9 cellular contexts compared by ENCODE assay signal in genomic region chr7:6273380-6273837, GRCh38. TPM values are rescaled to one million over a fixed set of nuclear protein-coding genes. Genes with fewer than 3 reads are reported as not detected.
DNase-seq lines count a peak whose midpoint lies in the region; ATAC-seq, FAIRE-seq and TF ChIP-seq lines count a peak whose summit lies in the region.
"Had no signal": no experiment of that assay in that cellular context is flagged by ENCODE, and none has a peak within 500 bp of the region (broad histone marks: within the 10 kb centered on the region; RNA-seq: fewer than 3 reads in every experiment).

No MANE protein-coding gene starts in this region.

- no peaks in the 10 kb centered on the region for H3K36me3 ChIP-seq in body of pancreas (replicated peaks in 1 of 2; ENCODE audit: insufficient read depth in 1 of 2, low read depth in 2 of 2)

- FAIRE-seq in GM12892 (lab: Jason Lieb, UNC), result no peak

- H3K4me1 Mint-ChIP-seq in stimulated activated naive B cell treated with anti-CD40 and anti-IgM and Interleukin-4, amounts not matched to agents 10 μg/mL and 1 μg/mL and 100 μg/mL, for 72 hours, result peaks cover 15 to 28% of the 10 kb centered on the region in 2 donors

- WGBS in body of pancreas, 2 donors, result 26 to 27% methylated on average over 6 of the region's 6 CpGs

- ATAC-seq in body of pancreas (no peak), GM19328 (IDR thresholded peaks at IDR 0.05; ENCODE audit: unreplicated experiment) (no peak)
- ATAC-seq in stimulated activated naive B cell treated with anti-CD40 and anti-IgM and Interleukin-4, amounts not matched to agents 10 μg/mL and 1 μg/mL and 100 μg/mL, for 72 hours (replicated peaks), result no peak

- peaks cover 9 to 12% of the 10 kb centered on the region in 2 donors for H3K27me3 Mint-ChIP-seq in stimulated activated naive B cell treated with anti-CD40 and anti-IgM and Interleukin-4, amounts not matched to agents 10 μg/mL and 1 μg/mL and 100 μg/mL, for 72 hours

- no peak for TF ChIP-seq CTCF in body of pancreas (IDR thresholded peaks at IDR 0.05)

- TF ChIP-seq POLR2A in body of pancreas (IDR thresholded peaks at IDR 0.05) (no peak), GM12892 (IDR thresholded peaks at IDR 0.05; ENCODE audit: low read depth, low read length) (no peak)

- peak overlapping the region in 1 of 4 donors; percentile 54 for H3K27ac ChIP-seq in body of pancreas

- H3K9me3 Mint-ChIP-seq in stimulated activated naive B cell treated with anti-CD40 and anti-IgM and Interleukin-4, amounts not matched to agents 10 μg/mL and 1 μg/mL and 100 μg/mL, for 72 hours, result no peaks in the 10 kb centered on the region

- peak overlapping the region; percentile 36 to 50 for H3K4me3 Mint-ChIP-seq in stimulated activated naive B cell treated with anti-CD40 and anti-IgM and Interleukin-4, amounts not matched to agents 10 μg/mL and 1 μg/mL and 100 μg/mL, for 72 hours

- H3K4me1 ChIP-seq in body of pancreas, result peaks cover 35% of the 10 kb centered on the region

- H3K9me3 ChIP-seq in body of pancreas, result no peaks in the 10 kb centered on the region

- no peaks in the 10 kb centered on the region for H3K36me3 Mint-ChIP-seq in stimulated activated naive B cell treated with anti-CD40 and anti-IgM and Interleukin-4, amounts not matched to agents 10 μg/mL and 1 μg/mL and 100 μg/mL, for 72 hours

- H3K4me3 ChIP-seq in body of pancreas, result no peak overlapping the region

- H3K27ac Mint-ChIP-seq in stimulated activated naive B cell treated with anti-CD40 and anti-IgM and Interleukin-4, amounts not matched to agents 10 μg/mL and 1 μg/mL and 100 μg/mL, for 72 hours, result no peak overlapping the region

- H3K27me3 ChIP-seq in body of pancreas, result no peaks in the 10 kb centered on the region

- peak; percentile 48 for DNase-seq in activated CD8-positive, alpha-beta memory T cell treated with anti-CD3 and anti-CD28 coated beads, Interleukin-2, amount 50 U/mL, for 48 hours
- no peak for DNase-seq in activated CD8-positive, alpha-beta memory T cell treated with anti-CD3 and anti-CD28 coated beads, Interleukin-2, amount 50 U/mL, for 4 hours
- DNase-seq in NCI-H524 (lab: John Stamatoyannopoulos, UW) (peak; percentile 85 to 95), body of pancreas (peak; percentile 53 to 69 (median 57)), COLO829 (ENCODE audit: low spot score) (no peak), GM12892 (ENCODE audit: insufficient read length) (no peak)
- DNase-seq in stimulated activated naive B cell treated with anti-CD40 and anti-IgM and Interleukin-4, amounts not matched to agents 10 μg/mL and 1 μg/mL and 100 μg/mL, for 72 hours, result no peak
- DNase-seq: mesenchymal stem cell had no signal

- intact Hi-C loops in body of pancreas (cut with DNase I), result no loop called here

RNA-seq across cellular contexts. Expression of gene CYTH3, which starts 1.0 kb away (rescaled TPM):
- total RNA-seq in body of pancreas, result 10 to 100 TPM; 14.0 to 18.8 TPM
- polyA plus RNA-seq in GM12892 (2012; ENCODE audit: missing spikeins), result 9.3 TPM

Comparison
In these comparisons a context has a peak if more than half of its experiments do, and no peak if none do; other contexts are left out.
1. DNase-seq: peak in activated CD8-positive, alpha-beta memory T cell treated with anti-CD3 and anti-CD28 coated beads, Interleukin-2, amount 50 U/mL, for 48 hours (single experiment), NCI-H524 (2 of 2) and body of pancreas (4 of 4); none in activated CD8-positive, alpha-beta memory T cell treated with anti-CD3 and anti-CD28 coated beads, Interleukin-2, amount 50 U/mL, for 4 hours (single experiment), stimulated activated naive B cell treated with anti-CD40 and anti-IgM and Interleukin-4, amounts not matched to agents 10 μg/mL and 1 μg/mL and 100 μg/mL, for 72 hours (single experiment), COLO829 (single experiment) and GM12892 (single experiment).